ENCODE assay signal across 22 cellular contexts in the genomic region with DNA sequence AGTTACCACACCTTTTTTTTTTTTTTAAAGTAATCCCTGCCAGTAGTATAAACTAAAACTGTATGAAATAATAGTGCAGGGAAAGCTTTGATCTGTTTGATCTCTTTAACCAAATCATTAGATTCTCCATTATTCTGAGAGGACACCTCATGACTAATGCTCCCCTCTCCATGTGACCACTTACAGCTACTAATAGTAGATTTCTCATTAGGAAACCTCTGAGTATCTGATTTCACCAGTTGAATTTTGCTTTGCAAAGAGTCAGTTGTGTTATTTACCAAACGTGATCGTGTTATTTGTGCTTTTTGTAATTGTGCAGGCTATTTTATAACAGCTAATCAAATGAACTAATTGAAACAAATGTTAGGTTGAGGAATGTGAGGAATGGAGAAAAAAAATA. TPM values are rescaled to one million over a fixed set of nuclear protein-coding genes. Genes with fewer than 3 reads are reported as not detected.
DNase-seq lines count a peak whose midpoint lies in the region; TF ChIP-seq lines count a peak whose summit lies in the region.
"Had no signal": no experiment of that assay in that cellular context is flagged by ENCODE, and none has a peak within 500 bp of the region (broad histone marks: within the 10 kb centered on the region; RNA-seq: fewer than 3 reads in every experiment).

No MANE protein-coding gene starts in this region.

- H3K4me1 Mint-ChIP-seq in osteocyte (ENCODE audit: unreplicated experiment) = peaks cover 17% of the 10 kb centered on the region

- intact Hi-C loops in OCI-LY7 (cut with micrococcal nuclease; ENCODE audit: unreplicated experiment) = no loop called here

- H3K79me2 ChIP-seq in OCI-LY7 (ENCODE audit: insufficient read depth, low read depth, low read length) = peaks cover 87% of the 10 kb centered on the region

- peaks cover 9% of the 10 kb centered on the region for H3K36me3 Mint-ChIP-seq in osteocyte (ENCODE audit: unreplicated experiment)

- TF ChIP-seq CTCF in OCI-LY7 (conservative IDR thresholded peaks at IDR 0.05; ENCODE audit: low read length) (no peak), osteocyte (IDR thresholded peaks at IDR 0.05) (no peak)

- no peak overlapping the region for H3K27ac Mint-ChIP-seq in osteocyte (ENCODE audit: unreplicated experiment)
- H3K27ac Mint-ChIP-seq: activated CD4-positive, alpha-beta T cell treated with anti-CD3 and anti-CD28 coated beads for 36 hours; activated CD8-positive, alpha-beta memory T cell treated with anti-CD3 and anti-CD28 coated beads, Interleukin-2, amount 10 ng/mL, durations not matched to agents 7 days and 5 days had no signal

- TSS peak; percentile 9 for BruUV-seq in OCI-LY7 (replicated peaks; lab: Mats Ljungman, UMichigan)

- H3K4me1 ChIP-seq in OCI-LY7 (ENCODE audit: insufficient read depth, low read length, poor library complexity, severe bottlenecking) = no peaks in the 10 kb centered on the region

- H3K36me3 ChIP-seq in OCI-LY7 (ENCODE audit: insufficient read depth, low read length) = peaks cover 67% of the 10 kb centered on the region

- DNase-seq in DMS 273 (lab: John Stamatoyannopoulos, UW; ENCODE audit: unreplicated experiment) (peak; percentile 13), DMS 273 treated with DMSO at 0.1 percent for 48 hours (lab: John Stamatoyannopoulos, UW) (no peak), OCI-LY7 (ENCODE audit: low spot score) (no peak), fibroblast of gingiva (ENCODE audit: low read depth) (peak; percentile 13), renal cortical epithelial cell (ENCODE audit: low read depth) (peak; percentile 54), NCI-H524 treated with DMSO at 0.1 percent for 48 hours (lab: John Stamatoyannopoulos, UW) (no peak), osteocyte (ENCODE audit: extremely low spot score, unreplicated experiment) (no peak), DMS153 (lab: John Stamatoyannopoulos, UW) (no peak)
- DNase-seq: activated CD4-positive, alpha-beta T cell treated with anti-CD3 and anti-CD28 coated beads for 36 hours; activated effector memory CD4-positive, alpha-beta T cell treated with Interleukin-2 at 50 U/mL for 16 hours; DND-41; gastrocnemius medialis; left lung; NCI-H187 treated with DMSO at 0.1 percent for 48 hours; NCI-H524; OCI-M1; stimulated activated CD4-positive, alpha-beta T cell treated with anti-CD3 and anti-CD28 coated beads, Interleukin-4, amount 100 ng/mL, for 24 hours had no signal

- H3K4me3 ChIP-seq in OCI-LY7 (ENCODE audit: low read depth, low read length, poor library complexity, severe bottlenecking) = no peak overlapping the region
- H3K4me3 ChIP-seq: BLaER1, gastrocnemius medialis, left lung, thoracic aorta had no signal

- no peaks in the 10 kb centered on the region for H3K9me3 Mint-ChIP-seq in osteocyte (ENCODE audit: unreplicated experiment)

- H3K4me3 Mint-ChIP-seq in osteocyte (ENCODE audit: unreplicated experiment) = no peak overlapping the region
- H3K4me3 Mint-ChIP-seq: activated CD4-positive, alpha-beta T cell treated with anti-CD3 and anti-CD28 coated beads for 36 hours; activated CD8-positive, alpha-beta memory T cell treated with anti-CD3 and anti-CD28 coated beads, Interleukin-2, amount 10 ng/mL, durations not matched to agents 7 days and 5 days had no signal

- no peaks in the 10 kb centered on the region for H4K20me1 ChIP-seq in OCI-LY7 (ENCODE audit: insufficient read depth, low read length)

- H3K9me2 ChIP-seq in OCI-LY7 (ENCODE audit: insufficient read depth, low read length) = no peaks in the 10 kb centered on the region

- H3K27me3 Mint-ChIP-seq in osteocyte (ENCODE audit: unreplicated experiment) = no peaks in the 10 kb centered on the region
- H3K27me3 Mint-ChIP-seq: activated CD4-positive, alpha-beta T cell treated with anti-CD3 and anti-CD28 coated beads for 36 hours; activated CD8-positive, alpha-beta memory T cell treated with anti-CD3 and anti-CD28 coated beads, Interleukin-2, amount 10 ng/mL, durations not matched to agents 7 days and 5 days had no signal

- POLR2A ChIA-PET in OCI-LY7 (lab: Charles Lee) = interaction anchor here (0.7 to 0.9 kb wide), 4 partner anchors 11 to 710 kb away, joined by 3 to 11 read pairs (median 3); no protein-coding TSS in a partner anchor

- CTCF ChIA-PET in OCI-LY7 (lab: Charles Lee; ENCODE audit: unreplicated experiment) = no interaction called here

- no peak overlapping the region for H2AFZ ChIP-seq in OCI-LY7 (ENCODE audit: low read length)

- H3K27ac ChIP-seq in OCI-LY7 (ENCODE audit: low read depth, low read length, poor library complexity, severe bottlenecking) = no peak overlapping the region
- H3K27ac ChIP-seq: 22Rv1, BLaER1, left lung, thoracic aorta had no signal

- H3K4me2 ChIP-seq in OCI-LY7 (ENCODE audit: low read length) = no peak overlapping the region
- H3K4me2 ChIP-seq: BLaER1 had no signal

- no peaks in the 10 kb centered on the region for H3K9me3 ChIP-seq in OCI-LY7 (ENCODE audit: low read length)
- H3K9me3 ChIP-seq: BLaER1, gastrocnemius medialis, left lung, thoracic aorta had no signal

RNA-seq across cellular contexts. Expression of a gene that starts 12.5 kb away (rescaled TPM):
- total RNA-seq in OCI-LY7 (2014; rRNA removed; shearing (Covaris generic)) = 22.6 and 23.7 TPM in 2 replicates
- total RNA-seq in OCI-LY7 (2022) (39.5 and 40.0 TPM in 2 replicates), renal cortical epithelial cell (11.8 and 14.3 TPM in 2 replicates), osteocyte (15.0 and 15.2 TPM in 2 replicates)

RNA-seq across cellular contexts. Expression of a gene that starts 22.6 kb away (rescaled TPM):
- 42.9 and 48.6 TPM in 2 replicates for total RNA-seq in OCI-LY7 (2014; rRNA removed; shearing (Covaris generic))
- total RNA-seq in OCI-LY7 (2022) = 55.3 and 62.3 TPM in 2 replicates
- total RNA-seq in renal cortical epithelial cell = 12.7 and 36.6 TPM in 2 replicates
- total RNA-seq in osteocyte = 30.8 and 33.4 TPM in 2 replicates

RNA-seq across cellular contexts. Expression of a gene that starts 52.0 kb away (rescaled TPM):
- total RNA-seq in OCI-LY7 (2014; rRNA removed; shearing (Covaris generic)) = not detected in 2 replicates
- total RNA-seq in OCI-LY7 (2022) = not detected in 2 replicates
- not detected in 2 replicates for total RNA-seq in renal cortical epithelial cell
- not detected in 2 replicates for total RNA-seq in osteocyte
- total RNA-seq: activated CD4-positive, alpha-beta T cell treated with anti-CD3 and anti-CD28 coated beads for 36 hours; gastrocnemius medialis; left lung; skeletal muscle tissue; thoracic aorta had no signal

Comparison
In these comparisons a context has a peak if more than half of its experiments do, and no peak if none do; other contexts are left out.
1. DNase-seq: peak in DMS 273 (single experiment), fibroblast of gingiva (single experiment) and renal cortical epithelial cell (single experiment); none in DMS 273 treated with DMSO at 0.1 percent for 48 hours (single experiment), OCI-LY7 (single experiment), NCI-H524 treated with DMSO at 0.1 percent for 48 hours (single experiment), osteocyte (single experiment) and DMS153 (single experiment).